ENCODE assay signal across 1 cellular context in genomic region chr5:169416583-169417196, GRCh38.
TF ChIP-seq lines count a peak whose summit lies in the region.

No MANE protein-coding gene starts in this region.

TF ChIP-seq in GM12878, 131 proteins besides CTCF, POLR2A, EP300 and RAD21 (continued from another document):
- TF ChIP-seq CBX3 (IDR thresholded peaks at IDR 0.05; ENCODE audit: borderline replicate concordance, low read depth): no peak
- TF ChIP-seq GATAD2B (conservative IDR thresholded peaks at IDR 0.05; ENCODE audit: low read depth): 0 out of 2 replicates have a peak, but pooled peaks have one; percentile 51
- TF ChIP-seq RCOR1 (conservative IDR thresholded peaks at IDR 0.05; ENCODE audit: low read depth, low read length): no peak
- TF ChIP-seq HCFC1 (IDR thresholded peaks at IDR 0.05; ENCODE audit: low read length): no peak
- TF ChIP-seq ATF2 (IDR thresholded peaks at IDR 0.05; ENCODE audit: low read length): peak; percentile 84
- 0 out of 2 replicates have a peak, but pooled peaks have one; percentile 9 for TF ChIP-seq IRF4 (IDR thresholded peaks at IDR 0.05; ENCODE audit: low read depth, low read length)
- TF ChIP-seq WRNIP1 (IDR thresholded peaks at IDR 0.05; ENCODE audit: borderline replicate concordance, low read depth, low read length): no peak
- no peak for TF ChIP-seq NFYA (IDR thresholded peaks at IDR 0.05; ENCODE audit: borderline replicate concordance, low read depth, low read length)
- TF ChIP-seq SUZ12 (IDR thresholded peaks at IDR 0.05; ENCODE audit: unreplicated experiment): no peak
- TF ChIP-seq MEF2B (IDR thresholded peaks at IDR 0.05; ENCODE audit: partially characterized antibody, poor library complexity, severe bottlenecking): peak; percentile 97
- TF ChIP-seq TCF12 (IDR thresholded peaks at IDR 0.05; ENCODE audit: low read depth, low read length): peak; percentile 72; the same call in 1 of the 2 replicates
- 0 out of 2 replicates have a peak, but pooled peaks have one; percentile 11 for TF ChIP-seq MEF2A (IDR thresholded peaks at IDR 0.05; ENCODE audit: insufficient read depth, low read depth, low read length)
TF ChIP-seq in GM12878: peak in this region for 34.
